Comparison of ENCODE assay signal across 13 cellular contexts in genomic region chr11:33633251-33634003, GRCh38.
A peak's percentile ranks its signal among the peaks of the same experiment; 100 is the strongest.
DNase-seq lines count a peak whose midpoint lies in the region; ATAC-seq, FAIRE-seq and TF ChIP-seq lines count a peak whose summit lies in the region.
"Had no signal": no experiment of that assay in that cellular context is flagged by ENCODE, and none has a peak within 500 bp of the region (broad histone marks: within the 10 kb centered on the region; RNA-seq: fewer than 3 reads in every experiment).

No MANE protein-coding gene starts in this region.

- CTCF ChIA-PET in A549 (lab: Yijun Ruan, JAX), result interaction anchor here (0.5 to 7.2 kb wide), 5 partner anchors 49 to 487 kb away, joined by 3 to 40 read pairs (median 3); no protein-coding TSS in a partner anchor
- CTCF ChIA-PET in GM10248 (lab: Yijun Ruan, JAX), result interaction anchor here (0.7 to 1.8 kb wide), 2 partner anchors 12 to 15 kb away, joined by 3 to 6 read pairs; no protein-coding TSS in a partner anchor

- no peak for TF ChIP-seq RAD21 in A549 (conservative IDR thresholded peaks at IDR 0.05 in 1 of 2, IDR thresholded peaks at IDR 0.05 in 1 of 2)

- H3K27ac ChIP-seq in A549 (peak overlapping the region; percentile 81 to 87), fibroblast of lung (ENCODE audit: insufficient read depth, low read length) (no peak overlapping the region)
- H3K27ac ChIP-seq: neural progenitor cell had no signal

- H3K9me3 ChIP-seq in A549, result peaks cover under 1% of the 10 kb centered on the region; the same call in 1 of the 3 replicates
- peaks cover 12% of the 10 kb centered on the region; the same call in 1 of the 2 replicates for H3K9me3 ChIP-seq in NT2/D1 (ENCODE audit: insufficient read depth, low read length)
- no peaks in the 10 kb centered on the region for H3K9me3 ChIP-seq in fibroblast of lung (ENCODE audit: control insufficient read depth, insufficient read depth, low read depth, low read length)

- no peaks in the 10 kb centered on the region for H4K20me1 ChIP-seq in fibroblast of lung (ENCODE audit: control insufficient read depth, extremely low read depth, insufficient read depth, low read length)

- peak; percentile 86 to 89 for ATAC-seq in A549
- ATAC-seq in HG02884 (IDR thresholded peaks at IDR 0.05; ENCODE audit: unreplicated experiment), result no peak

- WGBS in A549 (ENCODE audit: missing lambda C conversion rate), result 14% methylated on average over 15 of the region's 15 CpGs

- H3K4me1 ChIP-seq in A549 (peaks cover 51% of the 10 kb centered on the region), NT2/D1 (ENCODE audit: insufficient read depth, insufficient read length) (no peaks in the 10 kb centered on the region), fibroblast of lung (ENCODE audit: control insufficient read depth, extremely low read depth, insufficient read depth, low read length) (peaks cover 11% of the 10 kb centered on the region)
- H3K4me1 ChIP-seq: neural progenitor cell had no signal

- H3K36me3 ChIP-seq in NT2/D1 (ENCODE audit: insufficient read depth, insufficient read length, low read length) (no peaks in the 10 kb centered on the region), fibroblast of lung (ENCODE audit: control insufficient read depth, insufficient read depth, low read length) (no peaks in the 10 kb centered on the region)
- H3K36me3 ChIP-seq: neural progenitor cell had no signal

- H3K4me2 ChIP-seq in A549 (peak overlapping the region; percentile 62), fibroblast of lung (ENCODE audit: extremely low read depth, insufficient read depth, low read length) (no peak overlapping the region)
- H3K4me2 ChIP-seq: neural progenitor cell had no signal

- DNase-seq in A549 (ENCODE audit: low read depth in 1 of 2, low spot score in 1 of 2) (peak; percentile 80 to 94), HT-29 (ENCODE audit: low spot score) (peak; percentile 93), NT2/D1 (ENCODE audit: low read depth, low spot score) (peak; percentile 16), fibroblast of lung (ENCODE audit: low read depth in 2 of 2) (peak; percentile 29 to 83), GM10248 (ENCODE audit: extremely low spot score) (no peak), NCI-H526 treated with DMSO at 0.1 percent for 48 hours (lab: John Stamatoyannopoulos, UW) (no peak)
- no peak for DNase-seq in activated CD4-positive, alpha-beta T cell treated with anti-CD3 and anti-CD28 coated beads for 48 hours
- DNase-seq: activated T-cell treated with anti-CD3 and anti-CD28 coated beads for 4 hours; Right ventricle myocardium superior; stimulated activated CD8-positive, alpha-beta memory T cell treated with anti-CD3 and anti-CD28 coated beads, Interleukin-4, amount 100 ng/mL, for 48 hours had no signal

- no peak overlapping the region for H3K9ac ChIP-seq in NT2/D1 (ENCODE audit: insufficient read length, low read depth)
- H3K9ac ChIP-seq in fibroblast of lung (ENCODE audit: insufficient read depth, low read length), result no peak overlapping the region
- H3K9ac ChIP-seq: neural progenitor cell had no signal

- TF ChIP-seq CTCF in A549 (IDR thresholded peaks at IDR 0.05) (no peak), fibroblast of lung (conservative IDR thresholded peaks at IDR 0.05 in 1 of 2, IDR thresholded peaks at IDR 0.05 in 1 of 2; ENCODE audit: low read depth in 1 of 2, low read length in 2 of 2) (no peak), GM10248 (IDR thresholded peaks at IDR 0.05; ENCODE audit: control extremely low read depth, extremely low read depth, low read depth, missing control alignments) (no peak)

- H2AFZ ChIP-seq in fibroblast of lung (ENCODE audit: low read length), result no peak overlapping the region
- H2AFZ ChIP-seq: neural progenitor cell had no signal

- H3K27me3 ChIP-seq in NT2/D1 (ENCODE audit: insufficient read depth, insufficient read length), result no peaks in the 10 kb centered on the region
- no peaks in the 10 kb centered on the region for H3K27me3 ChIP-seq in fibroblast of lung (ENCODE audit: control insufficient read depth, insufficient read depth, low read length)
- H3K27me3 ChIP-seq: neural progenitor cell had no signal

- peak; percentile 68 for FAIRE-seq in A549 (lab: Jason Lieb, UNC)
- FAIRE-seq: frontal cortex had no signal

- POLR2A ChIA-PET in A549 (lab: Yijun Ruan, JAX) (interaction anchor here (1.1 to 1.2 kb wide), 4 partner anchors 9 to 103 kb away, joined by 3 to 6 read pairs (median 4); partner anchors contain the start of gene CD59), GM10248 (lab: Yijun Ruan, JAX) (no interaction called here)

- no peaks in the 10 kb centered on the region for H3K79me2 ChIP-seq in fibroblast of lung (ENCODE audit: control insufficient read depth, insufficient read depth, low read length)

- peak in 1 of 2 experiments; percentile 54; a peak in 2 of 5 replicates for TF ChIP-seq EP300 in A549 (IDR thresholded peaks at IDR 0.05)

- H3K4me3 ChIP-seq in A549 (no peak overlapping the region), NT2/D1 (ENCODE audit: insufficient read length, low read depth) (no peak overlapping the region), fibroblast of lung (replicated peaks in 1 of 4; ENCODE audit: control extremely low read depth in 1 of 4, insufficient read depth in 1 of 4, low read depth in 3 of 4, low read length in 4 of 4) (no peak overlapping the region)
- H3K4me3 ChIP-seq: neural progenitor cell had no signal

- no peak for TF ChIP-seq POLR2A in A549 (IDR thresholded peaks at IDR 0.05; ENCODE audit: low read length)

TF ChIP-seq in A549, 52 proteins besides CTCF, POLR2A, EP300 and RAD21 (continues in another document):
- TF ChIP-seq KDM5A (IDR thresholded peaks at IDR 0.05), result no peak
- TF ChIP-seq, protein P1, sequence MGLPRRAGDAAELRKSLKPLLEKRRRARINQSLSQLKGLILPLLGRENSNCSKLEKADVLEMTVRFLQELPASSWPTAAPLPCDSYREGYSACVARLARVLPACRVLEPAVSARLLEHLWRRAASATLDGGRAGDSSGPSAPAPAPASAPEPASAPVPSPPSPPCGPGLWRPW (IDR thresholded peaks at IDR 0.05), result no peak
- TF ChIP-seq FOSL2 (IDR thresholded peaks at IDR 0.05), result peak; percentile 82
- TF ChIP-seq FOSL2 (CRISPR knock-in tag; IDR thresholded peaks at IDR 0.05), result peak; percentile 95
- TF ChIP-seq PBX3 (IDR thresholded peaks at IDR 0.05), result no peak
- TF ChIP-seq CBX2 (IDR thresholded peaks at IDR 0.05; ENCODE audit: borderline replicate concordance, low read depth), result no peak
- no peak for TF ChIP-seq PHF8 (IDR thresholded peaks at IDR 0.05; ENCODE audit: borderline replicate concordance, low read depth)
- peak; percentile 48; the same call in 1 of the 2 replicates for TF ChIP-seq RFX5 (IDR thresholded peaks at IDR 0.05)
- no peak for TF ChIP-seq CHD4 (IDR thresholded peaks at IDR 0.05; ENCODE audit: borderline replicate concordance)
- peak; percentile 16; the same call in 1 of the 2 replicates for TF ChIP-seq HOXB13 (CRISPR knock-in tag; IDR thresholded peaks at IDR 0.05; ENCODE audit: low read depth)
- no peak for TF ChIP-seq TP53 (CRISPR knock-in tag; IDR thresholded peaks at IDR 0.05)
- TF ChIP-seq SMC3 (IDR thresholded peaks at IDR 0.05), result no peak
- TF ChIP-seq, protein P2, sequence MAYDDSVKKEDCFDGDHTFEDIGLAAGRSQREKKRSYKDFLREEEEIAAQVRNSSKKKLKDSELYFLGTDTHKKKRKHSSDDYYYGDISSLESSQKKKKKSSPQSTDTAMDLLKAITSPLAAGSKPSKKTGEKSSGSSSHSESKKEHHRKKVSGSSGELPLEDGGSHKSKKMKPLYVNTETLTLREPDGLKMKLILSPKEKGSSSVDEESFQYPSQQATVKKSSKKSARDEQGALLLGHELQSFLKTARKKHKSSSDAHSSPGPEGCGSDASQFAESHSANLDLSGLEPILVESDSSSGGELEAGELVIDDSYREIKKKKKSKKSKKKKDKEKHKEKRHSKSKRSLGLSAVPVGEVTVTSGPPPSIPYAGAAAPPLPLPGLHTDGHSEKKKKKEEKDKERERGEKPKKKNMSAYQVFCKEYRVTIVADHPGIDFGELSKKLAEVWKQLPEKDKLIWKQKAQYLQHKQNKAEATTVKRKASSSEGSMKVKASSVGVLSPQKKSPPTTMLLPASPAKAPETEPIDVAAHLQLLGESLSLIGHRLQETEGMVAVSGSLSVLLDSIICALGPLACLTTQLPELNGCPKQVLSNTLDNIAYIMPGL (CRISPR knock-in tag; IDR thresholded peaks at IDR 0.05; ENCODE audit: borderline replicate concordance), result no peak
- TF ChIP-seq, protein P3, sequence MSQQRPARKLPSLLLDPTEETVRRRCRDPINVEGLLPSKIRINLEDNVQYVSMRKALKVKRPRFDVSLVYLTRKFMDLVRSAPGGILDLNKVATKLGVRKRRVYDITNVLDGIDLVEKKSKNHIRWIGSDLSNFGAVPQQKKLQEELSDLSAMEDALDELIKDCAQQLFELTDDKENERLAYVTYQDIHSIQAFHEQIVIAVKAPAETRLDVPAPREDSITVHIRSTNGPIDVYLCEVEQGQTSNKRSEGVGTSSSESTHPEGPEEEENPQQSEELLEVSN (IDR thresholded peaks at IDR 0.05; ENCODE audit: borderline replicate concordance, low read depth), result no peak
- no peak for TF ChIP-seq EHMT2 (IDR thresholded peaks at IDR 0.05; ENCODE audit: low read depth)
- TF ChIP-seq HDAC2 (IDR thresholded peaks at IDR 0.05), result no peak
- no peak for TF ChIP-seq ESRRA (IDR thresholded peaks at IDR 0.05; ENCODE audit: borderline replicate concordance, low read length)
- TF ChIP-seq CHD2 (IDR thresholded peaks at IDR 0.05; ENCODE audit: low read length, partially characterized antibody), result no peak
- peak; percentile 47 for TF ChIP-seq NFE2L2 (conservative IDR thresholded peaks at IDR 0.05; ENCODE audit: low read length)
- TF ChIP-seq BCL3 (IDR thresholded peaks at IDR 0.05), result no peak

Comparison
In these comparisons a context has a peak if more than half of its experiments do, and no peak if none do; other contexts are left out.
1. DNase-seq: peak in A549 (2 of 2), HT-29 (single experiment), NT2/D1 (single experiment) and fibroblast of lung (2 of 2); none in GM10248 (single experiment), NCI-H526 treated with DMSO at 0.1 percent for 48 hours (single experiment) and activated CD4-positive, alpha-beta T cell treated with anti-CD3 and anti-CD28 coated beads for 48 hours (single experiment).